Comparison of ENCODE assay signal across 17 cellular contexts in genomic region chr10:26483554-26483953, GRCh38. TPM values are rescaled to one million over a fixed set of nuclear protein-coding genes. Genes with fewer than 3 reads are reported as not detected.
DNase-seq lines count a peak whose midpoint lies in the region; ATAC-seq and TF ChIP-seq lines count a peak whose summit lies in the region.
"Had no signal": no experiment of that assay in that cellular context is flagged by ENCODE, and none has a peak within 500 bp of the region (broad histone marks: within the 10 kb centered on the region; RNA-seq: fewer than 3 reads in every experiment).

No MANE protein-coding gene starts in this region.

- peaks cover 27% of the 10 kb centered on the region for H3K36me3 Mint-ChIP-seq in CD4-positive, alpha-beta T cell (ENCODE audit: low read depth)
- H3K36me3 Mint-ChIP-seq in activated CD4-positive, alpha-beta memory T cell treated with anti-CD3 and anti-CD28 coated beads, Interleukin-2, amount 10 ng/mL, durations not matched to agents 7 days and 5 days (ENCODE audit: low read depth), result peaks cover 33% of the 10 kb centered on the region
- peaks cover 0 to 3% of the 10 kb centered on the region in 2 donors for H3K36me3 Mint-ChIP-seq in naive B cell

- H3K27ac Mint-ChIP-seq in CD4-positive, alpha-beta T cell, result peak overlapping the region; percentile 88
- H3K27ac Mint-ChIP-seq in activated CD4-positive, alpha-beta memory T cell treated with anti-CD3 and anti-CD28 coated beads, Interleukin-2, amount 10 ng/mL, durations not matched to agents 7 days and 5 days, result peak overlapping the region; percentile 64
- H3K27ac Mint-ChIP-seq in naive B cell, result peak overlapping the region in 5 of 6 donors; percentile 64 to 90 (median 76)
- H3K27ac Mint-ChIP-seq: nephron progenitor cell had no signal

- H3K4me1 Mint-ChIP-seq in CD4-positive, alpha-beta T cell (ENCODE audit: low read depth), result peaks cover 78% of the 10 kb centered on the region
- H3K4me1 Mint-ChIP-seq in activated CD4-positive, alpha-beta memory T cell treated with anti-CD3 and anti-CD28 coated beads, Interleukin-2, amount 10 ng/mL, durations not matched to agents 7 days and 5 days, result peaks cover 76% of the 10 kb centered on the region
- peaks cover 54 to 81% (median 66%) of the 10 kb centered on the region in 3 donors for H3K4me1 Mint-ChIP-seq in naive B cell

- H3K4me3 Mint-ChIP-seq in CD4-positive, alpha-beta T cell, result peak overlapping the region; percentile 36
- no peak overlapping the region for H3K4me3 Mint-ChIP-seq in activated CD4-positive, alpha-beta memory T cell treated with anti-CD3 and anti-CD28 coated beads, Interleukin-2, amount 10 ng/mL, durations not matched to agents 7 days and 5 days
- peak overlapping the region in 3 of 8 donors; percentile 30 to 82 (median 66) for H3K4me3 Mint-ChIP-seq in naive B cell
- H3K4me3 Mint-ChIP-seq: nephron progenitor cell had no signal

- no peak for ATAC-seq in CD4-positive, alpha-beta T cell (ENCODE audit: poor library complexity)
- ATAC-seq in naive B cell (ENCODE audit: low read depth in 2 of 2), result no peak
- ATAC-seq in HG02885 (IDR thresholded peaks at IDR 0.05; ENCODE audit: poor library complexity, unreplicated experiment), result no peak
- ATAC-seq in GM19455 (IDR thresholded peaks at IDR 0.05; ENCODE audit: unreplicated experiment), result no peak
- ATAC-seq: left lung had no signal

- DNase-seq in CD4-positive, alpha-beta T cell, result no peak
- DNase-seq in EL, result peak; percentile 53
- no peak for DNase-seq in activated CD4-positive, alpha-beta memory T cell treated with anti-CD3 and anti-CD28 coated beads, Interleukin-2, amount 10 ng/mL, durations not matched to agents 7 days and 5 days
- DNase-seq in naive B cell, result no peak
- DNase-seq in DMS79 (lab: John Stamatoyannopoulos, UW), result no peak
- DNase-seq: activated CD4-positive, CD25-positive, alpha-beta regulatory T cell; GM23248; left lung; NCI-H1092; nephron progenitor cell; stimulated activated CD4-positive, alpha-beta T cell treated with anti-CD3 and anti-CD28 coated beads, Interleukin-2, amount 100 ng/mL, for 24 hours had no signal

- no peaks in the 10 kb centered on the region for H3K27me3 Mint-ChIP-seq in CD4-positive, alpha-beta T cell
- no peaks in the 10 kb centered on the region for H3K27me3 Mint-ChIP-seq in activated CD4-positive, alpha-beta memory T cell treated with anti-CD3 and anti-CD28 coated beads, Interleukin-2, amount 10 ng/mL, durations not matched to agents 7 days and 5 days
- H3K27me3 Mint-ChIP-seq in naive B cell, result no peaks in the 10 kb centered on the region

- H3K27ac ChIP-seq in CD4-positive, alpha-beta T cell (ENCODE audit: low read depth, low read length), result peak overlapping the region; percentile 66
- H3K27ac ChIP-seq: C4-2B, tibial nerve had no signal

- no peak for TF ChIP-seq CTCF in CD4-positive, alpha-beta T cell (IDR thresholded peaks at IDR 0.05)

- POLR2A ChIA-PET in CD4-positive, alpha-beta T cell (lab: Charles Lee), result interaction anchor here (0.9 to 3.0 kb wide), 4 partner anchors 9 to 46 kb away, joined by 3 to 15 read pairs (median 5); no protein-coding TSS in a partner anchor
- POLR2A ChIA-PET in activated CD4-positive, alpha-beta memory T cell treated with anti-CD3 and anti-CD28 coated beads, Interleukin-2, amount 10 ng/mL, durations not matched to agents 7 days and 5 days (lab: Charles Lee), result interaction anchor here (0.9 to 5.3 kb wide), 4 partner anchors 16 to 148 kb away, joined by 3 to 57 read pairs (median 6); partner anchors contain the start of gene APBB1IP

- intact Hi-C loops in CD4-positive, alpha-beta T cell (cut with DNase I, micrococcal nuclease), result no loop called here

- no peaks in the 10 kb centered on the region for H3K9me3 Mint-ChIP-seq in CD4-positive, alpha-beta T cell
- H3K9me3 Mint-ChIP-seq in activated CD4-positive, alpha-beta memory T cell treated with anti-CD3 and anti-CD28 coated beads, Interleukin-2, amount 10 ng/mL, durations not matched to agents 7 days and 5 days, result no peaks in the 10 kb centered on the region
- H3K9me3 Mint-ChIP-seq in naive B cell, result no peaks in the 10 kb centered on the region
- H3K9me3 Mint-ChIP-seq: nephron progenitor cell had no signal

- no peaks in the 10 kb centered on the region for H3K9me3 ChIP-seq in CD4-positive, alpha-beta T cell (ENCODE audit: control insufficient read depth, low read length)
- H3K9me3 ChIP-seq: left lung, right atrium auricular region, tibial nerve had no signal

- CTCF ChIA-PET in CD4-positive, alpha-beta T cell (lab: Charles Lee), result interaction anchor here (0.7 kb wide), 1 partner anchor 399 kb away, joined by 4 read pairs; no protein-coding TSS in a partner anchor
- CTCF ChIA-PET in activated CD4-positive, alpha-beta memory T cell treated with anti-CD3 and anti-CD28 coated beads, Interleukin-2, amount 10 ng/mL, durations not matched to agents 7 days and 5 days (lab: Charles Lee), result interaction anchor here (0.7 to 0.9 kb wide), 2 partner anchors 42 to 243 kb away, joined by 3 to 4 read pairs; no protein-coding TSS in a partner anchor

- H3K27me3 ChIP-seq in CD4-positive, alpha-beta T cell (ENCODE audit: control insufficient read depth, insufficient read depth, low read length), result no peaks in the 10 kb centered on the region
- H3K27me3 ChIP-seq: left lung, right atrium auricular region, tibial nerve had no signal

RNA-seq across cellular contexts. Expression of gene APBB1IP, which starts 45.4 kb away (rescaled TPM):
- 10 to 100 TPM; 44.5 to 45.6 TPM for total RNA-seq in CD4-positive, alpha-beta T cell
- 10 to 100 TPM; 80.9 to 82.2 TPM for total RNA-seq in activated CD4-positive, alpha-beta memory T cell treated with anti-CD3 and anti-CD28 coated beads, Interleukin-2, amount 10 ng/mL, durations not matched to agents 7 days and 5 days
- polyA plus RNA-seq in naive B cell (ENCODE audit: low read depth in 6 of 6), result 10 to 100 TPM; 40.1 to 76.1 (median 45.0) TPM
- total RNA-seq: bronchial epithelial cell had no signal
